8 cellular contexts compared by ENCODE assay signal in genomic region chr17:50151041-50151936, GRCh38. TPM values are rescaled to one million over a fixed set of nuclear protein-coding genes. Genes with fewer than 3 reads are reported as not detected.
DNase-seq lines count a peak whose midpoint lies in the region; TF ChIP-seq lines count a peak whose summit lies in the region.

No MANE protein-coding gene starts in this region.

- H3K27ac ChIP-seq in ascending aorta = peak overlapping the region; percentile 91 to 93
- peak overlapping the region; percentile 93 to 94 for H3K27ac ChIP-seq in uterus

- H3K36me3 Mint-ChIP-seq in HFFc6 (ENCODE audit: low read depth) = no peaks in the 10 kb centered on the region
- H3K36me3 Mint-ChIP-seq in T-helper 2 cell treated with Interferon-gamma antibody and Interleukin-4, amounts not matched to agents 5 μg/mL and 100 μg/mL, for 36 hours (ENCODE audit: low read depth) = peaks cover 27% of the 10 kb centered on the region

- H3K27me3 ChIP-seq in ascending aorta (no peaks in the 10 kb centered on the region), uterus (no peaks in the 10 kb centered on the region)

- intact Hi-C loops in ascending aorta (cut with DNase I) (no loop called here), uterus (cut with DNase I; ENCODE audit: low total_unique reads) (no loop called here)

- H3K36me3 ChIP-seq in ascending aorta (no peaks in the 10 kb centered on the region), uterus (no peaks in the 10 kb centered on the region)

- peaks cover 2% of the 10 kb centered on the region for H3K27me3 Mint-ChIP-seq in HFFc6 (ENCODE audit: insufficient read depth)
- H3K27me3 Mint-ChIP-seq in T-helper 2 cell treated with Interferon-gamma antibody and Interleukin-4, amounts not matched to agents 5 μg/mL and 100 μg/mL, for 36 hours (ENCODE audit: low read depth) = no peaks in the 10 kb centered on the region

- H3K9me3 ChIP-seq in ascending aorta (no peaks in the 10 kb centered on the region), uterus (no peaks in the 10 kb centered on the region)

- peak; percentile 31 to 42 for TF ChIP-seq POLR2A in uterus (IDR thresholded peaks at IDR 0.05)

- peaks cover 38 to 56% of the 10 kb centered on the region in 2 donors for H3K4me1 ChIP-seq in ascending aorta
- H3K4me1 ChIP-seq in uterus = peaks cover 6 to 17% of the 10 kb centered on the region in 2 donors

- H3K9me3 Mint-ChIP-seq in HFFc6 = no peaks in the 10 kb centered on the region
- H3K9me3 Mint-ChIP-seq in T-helper 2 cell treated with Interferon-gamma antibody and Interleukin-4, amounts not matched to agents 5 μg/mL and 100 μg/mL, for 36 hours = no peaks in the 10 kb centered on the region

- H3K27ac Mint-ChIP-seq in HFFc6 = peak overlapping the region; percentile 97
- peak overlapping the region; percentile 94 for H3K27ac Mint-ChIP-seq in T-helper 2 cell treated with Interferon-gamma antibody and Interleukin-4, amounts not matched to agents 5 μg/mL and 100 μg/mL, for 36 hours

- DNase-seq in GM03348 (ENCODE audit: low spot score) = peak; percentile 96
- DNase-seq in HFFc6 = peak; percentile 85
- peak; percentile 89 for DNase-seq in NCI-H146 (lab: John Stamatoyannopoulos, UW)
- DNase-seq in T-helper 2 cell treated with Interferon-gamma antibody and Interleukin-4, amounts not matched to agents 5 μg/mL and 100 μg/mL, for 36 hours (ENCODE audit: low spot score) = peak; percentile 89
- DNase-seq in ascending aorta (ENCODE audit: low spot score in 2 of 2) = peak; percentile 71 to 95
- DNase-seq in hepatic stellate cell (ENCODE audit: low spot score) = peak; percentile 95
- DNase-seq in putamen (ENCODE audit: low spot score) = peak; percentile 91
- DNase-seq in uterus = peak; percentile 90 to 91

- TF ChIP-seq CTCF in HFFc6 (IDR thresholded peaks at IDR 0.05) = peak; percentile 78
- TF ChIP-seq CTCF in ascending aorta (IDR thresholded peaks at IDR 0.05) = peak; percentile 67 to 77 (median 73)
- peak; percentile 47 to 87 (median 68) for TF ChIP-seq CTCF in uterus (IDR thresholded peaks at IDR 0.05)

- peak overlapping the region; percentile 92 for H3K4me3 Mint-ChIP-seq in HFFc6
- peak overlapping the region; percentile 91 for H3K4me3 Mint-ChIP-seq in T-helper 2 cell treated with Interferon-gamma antibody and Interleukin-4, amounts not matched to agents 5 μg/mL and 100 μg/mL, for 36 hours

- H3K4me1 Mint-ChIP-seq in HFFc6 (ENCODE audit: low read depth) = peaks cover 47% of the 10 kb centered on the region
- peaks cover 38% of the 10 kb centered on the region for H3K4me1 Mint-ChIP-seq in T-helper 2 cell treated with Interferon-gamma antibody and Interleukin-4, amounts not matched to agents 5 μg/mL and 100 μg/mL, for 36 hours (ENCODE audit: low read depth)

- H3K4me3 ChIP-seq in ascending aorta = peak overlapping the region; percentile 73 to 76
- peak overlapping the region; percentile 48 to 91 for H3K4me3 ChIP-seq in uterus

RNA-seq across cellular contexts. Expression of gene PPP1R9B, which starts 0.8 kb away (rescaled TPM):
- total RNA-seq in HFFc6 (2021; fragmentation: NEBNext Ultra II Directional; extraction: Animal tissue kit (Norgen Biotek cat#: 25700)) = 10 to 100 TPM; 66.4 to 78.5 (median 68.7) TPM
- 63.5 TPM for total RNA-seq in ascending aorta
- 10 to 100 TPM in 3 of 4 donors, 1 to 10 TPM in 1; 9.2 to 65.3 (median 20.6) TPM for total RNA-seq in uterus

RNA-seq across cellular contexts. Expression of gene SGCA, which starts 14.5 kb away (rescaled TPM):
- total RNA-seq in HFFc6 (2021; fragmentation: NEBNext Ultra II Directional; extraction: Animal tissue kit (Norgen Biotek cat#: 25700)) = under 1 TPM; 0.28 to 0.91 (median 0.76) TPM
- total RNA-seq in ascending aorta (78.5 TPM), uterus (100 to 1,000 TPM in 1 of 4 donors, 10 to 100 TPM in 1, under 1 TPM in 1, not detected in 1; 0.90 to 119 (median 19.6) TPM)

RNA-seq across cellular contexts. Expression of gene SAMD14, which starts 21.3 kb away (rescaled TPM):
- 10 to 100 TPM in 4 of 6 experiments, 1 to 10 TPM in 2; 4.3 to 14.1 (median 11.4) TPM for total RNA-seq in HFFc6 (2021; fragmentation: NEBNext Ultra II Directional; extraction: Animal tissue kit (Norgen Biotek cat#: 25700))
- total RNA-seq in ascending aorta (3.2 TPM), uterus (10 to 100 TPM in 1 of 4 donors, 1 to 10 TPM in 2, not detected in 1; 2.3 to 11.3 (median 6.2) TPM)

RNA-seq across cellular contexts. Expression of gene COL1A1, which starts 50.1 kb away (rescaled TPM):
- total RNA-seq in HFFc6 (2021; fragmentation: NEBNext Ultra II Directional; extraction: Animal tissue kit (Norgen Biotek cat#: 25700)) = 1,000 to 10,000 TPM; 4,948 to 7,804 (median 5,240) TPM
- total RNA-seq in ascending aorta (547 TPM), uterus (1,000 to 10,000 TPM in 1 of 4 donors, 100 to 1,000 TPM in 2, 10 to 100 TPM in 1; 59.4 to 4,880 (median 491) TPM)

RNA-seq across cellular contexts. Expression of gene PDK2, which starts 56.1 kb away (rescaled TPM):
- total RNA-seq in HFFc6 (2021; fragmentation: NEBNext Ultra II Directional; extraction: Animal tissue kit (Norgen Biotek cat#: 25700)) = 10 to 100 TPM; 26.6 to 35.6 (median 29.6) TPM
- total RNA-seq in ascending aorta (73.5 TPM), uterus (10 to 100 TPM; 12.9 to 62.6 (median 32.4) TPM)

Comparison
In these comparisons a context has a peak if more than half of its experiments do, and no peak if none do; other contexts are left out.
1. Peak in every context shown above with its lines: DNase-seq, H3K4me3 ChIP-seq and H3K27ac ChIP-seq.